In the genomic region with DNA sequence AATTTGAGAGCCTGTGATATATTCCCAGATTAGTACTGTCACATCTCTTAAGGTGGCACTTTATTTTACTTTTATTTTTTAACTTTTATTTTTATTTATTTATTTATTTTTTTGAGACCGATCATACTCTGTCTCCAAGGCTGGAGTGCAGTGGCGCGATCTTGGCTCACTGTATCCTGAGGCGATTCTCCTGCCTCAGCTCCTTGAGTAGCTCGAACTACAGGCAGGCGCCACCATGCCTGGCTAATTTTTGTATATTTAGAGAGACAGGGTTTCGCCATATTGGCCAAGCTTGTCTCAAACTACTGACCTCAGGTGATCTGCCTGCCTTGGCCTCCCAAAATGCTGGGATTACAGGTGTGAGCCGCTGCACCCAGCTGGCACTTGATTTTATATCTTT, we compare ENCODE assay signal across 19 cellular contexts.
DNase-seq lines count a peak whose midpoint lies in the region; ATAC-seq and TF ChIP-seq lines count a peak whose summit lies in the region.
"Had no signal": no experiment of that assay in that cellular context is flagged by ENCODE, and none has a peak within 500 bp of the region (broad histone marks: within the 10 kb centered on the region; RNA-seq: fewer than 3 reads in every experiment).

No MANE protein-coding gene starts in this region.

- H3K36me3 ChIP-seq in Caco-2 (ENCODE audit: control insufficient read depth, insufficient read depth, low read length) = no peaks in the 10 kb centered on the region
- no peaks in the 10 kb centered on the region for H3K36me3 ChIP-seq in Panc1 (ENCODE audit: control insufficient read depth, insufficient read depth, low read length)
- H3K36me3 ChIP-seq: HAP-1 had no signal

- H3K9me3 Mint-ChIP-seq in Caco-2 (ENCODE audit: unreplicated experiment) (no peaks in the 10 kb centered on the region), progenitor cell of endocrine pancreas (ENCODE audit: low read depth) (no peaks in the 10 kb centered on the region)
- H3K9me3 Mint-ChIP-seq: CD8-positive, alpha-beta T cell had no signal

- peaks cover 50% of the 10 kb centered on the region for H3K4me1 ChIP-seq in Caco-2
- peaks cover 32% of the 10 kb centered on the region for H3K4me1 ChIP-seq in Panc1 (ENCODE audit: control insufficient read depth, insufficient read depth, low read length)

- in situ Hi-C loops in Panc1 (cut with HindIII; ENCODE audit: low pct_unique_long_range_greater_than_20kb, low sequenced_read_pairs) = no loop called here

- H3K27me3 ChIP-seq in Caco-2 (replicated peaks; ENCODE audit: control insufficient read depth, insufficient read depth, low read length) (no peaks in the 10 kb centered on the region), Panc1 (ENCODE audit: control insufficient read depth, insufficient read depth, low read length) (no peaks in the 10 kb centered on the region)

- H3K4me1 Mint-ChIP-seq in Caco-2 (ENCODE audit: low read depth, unreplicated experiment) (peaks cover 40% of the 10 kb centered on the region), progenitor cell of endocrine pancreas (ENCODE audit: low read depth) (peaks cover 58% of the 10 kb centered on the region)

- H3K36me3 Mint-ChIP-seq in Caco-2 (ENCODE audit: insufficient read depth, unreplicated experiment) (peaks cover 6% of the 10 kb centered on the region), progenitor cell of endocrine pancreas (ENCODE audit: insufficient read depth) (no peaks in the 10 kb centered on the region)
- H3K36me3 Mint-ChIP-seq: CD8-positive, alpha-beta T cell had no signal

- H3K27ac Mint-ChIP-seq in Caco-2 (ENCODE audit: unreplicated experiment) (peak overlapping the region; percentile 76), progenitor cell of endocrine pancreas (peak overlapping the region; percentile 98)
- H3K27ac Mint-ChIP-seq: CD8-positive, alpha-beta T cell had no signal

- no peaks in the 10 kb centered on the region for H3K9me3 ChIP-seq in Caco-2
- no peaks in the 10 kb centered on the region for H3K9me3 ChIP-seq in Panc1 (ENCODE audit: control insufficient read depth, insufficient read depth, low read depth, low read length)
- H3K9me3 ChIP-seq: HAP-1 had no signal

- H3K27ac ChIP-seq in Panc1 (ENCODE audit: low read length) = peak overlapping the region; percentile 37; the same call in 1 of the 2 replicates

- DNase-seq in Caco-2 = no peak
- no peak for DNase-seq in Panc1 (ENCODE audit: low read depth, low spot score)
- DNase-seq in left kidney (ENCODE audit: low read depth, low spot score) = peak; percentile 50
- no peak for DNase-seq in progenitor cell of endocrine pancreas (ENCODE audit: low spot score, unreplicated experiment)
- no peak for DNase-seq in activated CD8-positive, alpha-beta memory T cell treated with anti-CD3 and anti-CD28 coated beads for 24 hours
- DNase-seq in stimulated activated CD4-positive, alpha-beta T cell treated with anti-CD3 and anti-CD28 coated beads, Interleukin-15, amount 100 ng/mL, for 24 hours = no peak
- DNase-seq: CD8-positive, alpha-beta T cell; KG1; MV-4-11; NCI-H187; NCI-H2227 treated with DMSO at 0.1 percent for 48 hours; NCI-H510A treated with DMSO at 0.1 percent for 48 hours; NCI-H774; OCI-M1; SHP77 had no signal

- H3K4me3 ChIP-seq in Caco-2 (ENCODE audit: low read depth, low read length) (no peak overlapping the region), Panc1 (ENCODE audit: low read depth in 2 of 2, low read length in 2 of 2) (no peak overlapping the region)
- H3K4me3 ChIP-seq: HAP-1 had no signal

- H3K27me3 Mint-ChIP-seq in Caco-2 (ENCODE audit: insufficient read depth, unreplicated experiment) = no peaks in the 10 kb centered on the region
- H3K27me3 Mint-ChIP-seq in progenitor cell of endocrine pancreas = no peaks in the 10 kb centered on the region

- TF ChIP-seq CTCF in Caco-2 (IDR thresholded peaks at IDR 0.05; ENCODE audit: insufficient read depth in 1 of 2, low read depth in 1 of 2, low read length in 1 of 2, severe bottlenecking in 1 of 2, unreplicated experiment in 1 of 2) (no peak), Panc1 (IDR thresholded peaks at IDR 0.05) (no peak), progenitor cell of endocrine pancreas (IDR thresholded peaks at IDR 0.05; ENCODE audit: unreplicated experiment) (no peak)

- BruUV-seq in Caco-2 (replicated peaks; lab: Mats Ljungman, UMichigan) (TSS peak; percentile 86), Panc1 (replicated peaks; lab: Mats Ljungman, UMichigan) (no TSS peak)

- H3K4me3 Mint-ChIP-seq in Caco-2 (ENCODE audit: unreplicated experiment) (peak overlapping the region; percentile 72), progenitor cell of endocrine pancreas (ENCODE audit: low read depth) (no peak overlapping the region)
- H3K4me3 Mint-ChIP-seq: CD8-positive, alpha-beta T cell had no signal

- ATAC-seq in Panc1 (no peak), GM21529 (IDR thresholded peaks at IDR 0.05; ENCODE audit: unreplicated experiment) (no peak), GM21717 (IDR thresholded peaks at IDR 0.05; ENCODE audit: unreplicated experiment) (no peak)
- ATAC-seq: CD8-positive, alpha-beta T cell; SK-N-SH treated with all-trans-retinoic acid at 6 μM for 48 hours had no signal

- POLR2A ChIA-PET in Caco-2 (lab: Charles Lee) (interaction anchor here (0.6 kb wide), 1 partner anchor 20 kb away, joined by 4 read pairs; no protein-coding TSS in a partner anchor), Panc1 (lab: Charles Lee) (interaction anchor here (0.5 kb wide), 1 partner anchor 193 kb away, joined by 18 read pairs; no protein-coding TSS in a partner anchor)

- CTCF ChIA-PET in Caco-2 (lab: Charles Lee) (no interaction called here), Panc1 (lab: Charles Lee) (no interaction called here)

- intact Hi-C loops in Caco-2 (cut with micrococcal nuclease; ENCODE audit: unreplicated experiment) = loop anchor here (2.0 to 5.0 kb wide), 3 partner anchors 16 to 229 kb away; no protein-coding TSS in a partner anchor
- intact Hi-C loops in Panc1 (cut with micrococcal nuclease; ENCODE audit: unreplicated experiment) = no loop called here
